ENCODE assay signal across 8 cellular contexts in genomic region chr10:72331575-72332422, GRCh38. TPM values are rescaled to one million over a fixed set of nuclear protein-coding genes. Genes with fewer than 3 reads are reported as not detected.
DNase-seq lines count a peak whose midpoint lies in the region; ATAC-seq, FAIRE-seq and TF ChIP-seq lines count a peak whose summit lies in the region.

No MANE protein-coding gene starts in this region.

- peak; percentile 60 for ATAC-seq in GM18511 (IDR thresholded peaks at IDR 0.05; ENCODE audit: unreplicated experiment)
- peak; percentile 32 for ATAC-seq in HG03457 (IDR thresholded peaks at IDR 0.05; ENCODE audit: unreplicated experiment)
- no peak for ATAC-seq in GM18519 (IDR thresholded peaks at IDR 0.05; ENCODE audit: low FRiP score, unreplicated experiment)

- H4K8ac ChIP-seq in H1 (ENCODE audit: extremely low read depth, insufficient read depth, low read length) = peak overlapping the region; percentile 68

- peak overlapping the region; percentile 22; the same call in 1 of the 2 replicates for H2BK12ac ChIP-seq in H1 (ENCODE audit: low read depth, low read length)

- no peak; a peak in 1 of 3 replicates for TF ChIP-seq POLR2A in H1 (IDR thresholded peaks at IDR 0.05; ENCODE audit: control extremely low read depth in 1 of 2, low read depth in 2 of 2, low read length in 2 of 2)

- H3K14ac ChIP-seq in H1 (ENCODE audit: insufficient read length) = no peak overlapping the region

- TF ChIP-seq CTCF in H1 (IDR thresholded peaks at IDR 0.05; ENCODE audit: control extremely low read depth in 1 of 3, insufficient read depth in 1 of 3, low read depth in 1 of 3, low read length in 3 of 3) = peak in 2 of 3 experiments; percentile 18 to 57; a peak in 3 of 4 replicates

- no peak overlapping the region for H3K23ac ChIP-seq in H1 (ENCODE audit: insufficient read length)

- H3K36me3 ChIP-seq in H1 (ENCODE audit: control insufficient read depth in 2 of 4, insufficient read depth in 4 of 4, low read length in 3 of 4) = peaks cover 0 to 11% (median 5%) of the 10 kb centered on the region in 4 experiments; a peak in 4 of 8 replicates
- H3K36me3 ChIP-seq in mesodermal cell (ENCODE audit: control insufficient read depth, insufficient read depth, low read length) = peaks cover 24% of the 10 kb centered on the region

- peak overlapping the region; percentile 74 for H2BK120ac ChIP-seq in H1 (replicated peaks; ENCODE audit: low read depth, low read length)

- FAIRE-seq in H1 (lab: Jason Lieb, UNC) = no peak

- H3K79me2 ChIP-seq in H1 (ENCODE audit: control insufficient read depth in 1 of 2, insufficient read depth in 2 of 2, low read length in 2 of 2) = no peaks in the 10 kb centered on the region

- H3K9ac ChIP-seq in H1 (replicated peaks in 1 of 4; ENCODE audit: extremely low read depth in 1 of 4, low read depth in 3 of 4, low read length in 3 of 4) = 0 out of 7 replicates have a peak overlapping the region, but pooled peaks of 1 of the 4 experiments have one; percentile 23

- no peak overlapping the region for H3K56ac ChIP-seq in H1 (replicated peaks; ENCODE audit: insufficient read length, low read depth, low read length)

- CTCF ChIA-PET in H1 (lab: Charles Lee; ENCODE audit: partially characterized antibody) = interaction anchor here (0.8 to 10.8 kb wide), 7 partner anchors 10 to 95 kb away, joined by 3 to 91 read pairs (median 7); partner anchors contain the start of gene DDIT4

- H2AK5ac ChIP-seq in H1 (ENCODE audit: low read depth, low read length) = peak overlapping the region; percentile 95; the same call in 1 of the 2 replicates

- H3K4ac ChIP-seq in H1 (replicated peaks; ENCODE audit: insufficient read length, low read depth, low read length) = peak overlapping the region; percentile 91

- peaks cover 0 to 36% (median 23%) of the 10 kb centered on the region in 4 experiments; a peak in 6 of 7 replicates for H3K4me1 ChIP-seq in H1 (replicated peaks in 1 of 4; ENCODE audit: control insufficient read depth in 3 of 4, insufficient read depth in 4 of 4, low read length in 3 of 4)
- H3K4me1 ChIP-seq in mesodermal cell (ENCODE audit: control insufficient read depth, insufficient read depth, low read length, poor library complexity, severe bottlenecking) = peaks cover 39% of the 10 kb centered on the region

- WGBS in H1 (ENCODE audit: extremely low coverage in 1 of 2, insufficient coverage in 1 of 2, insufficient read length in 1 of 2, insufficient replicate concordance in 2 of 2, low coverage in 1 of 2, low lambda C conversion rate in 2 of 2, missing lambda C conversion rate in 1 of 2), 2 experiments = 16% methylated on average over 25 of the region's 27 CpGs; no CpG with 5 or more reads in 1 of the 2 experiments
- 59 to 69% methylated on average over 20 to 21 of the region's 27 CpGs for WGBS in mesodermal cell (ENCODE audit: insufficient coverage in 2 of 2), 2 experiments

- no peak for TF ChIP-seq EP300 in H1 (IDR thresholded peaks at IDR 0.05; ENCODE audit: borderline replicate concordance in 1 of 2, low read depth in 2 of 2, low read length in 2 of 2)

- peak overlapping the region; percentile 51; the same call in 1 of the 2 replicates for H2BK20ac ChIP-seq in H1 (ENCODE audit: low read length)

- peak in 1 of 2 experiments; percentile 25; a peak in 2 of 4 replicates for TF ChIP-seq RAD21 in H1 (IDR thresholded peaks at IDR 0.05 in 1 of 2, conservative IDR thresholded peaks at IDR 0.05 in 1 of 2; ENCODE audit: low read depth in 2 of 2, low read length in 2 of 2)

- H3K27ac ChIP-seq in H1 (ENCODE audit: low read depth, low read length) = no peak overlapping the region; the same call in 1 of the 2 replicates
- H3K27ac ChIP-seq in mesodermal cell (ENCODE audit: low read depth, low read length, severe bottlenecking) = peak overlapping the region; percentile 53

- no peaks in the 10 kb centered on the region for H3K79me1 ChIP-seq in H1 (ENCODE audit: low read depth, low read length)

- no peaks in the 10 kb centered on the region for H3K23me2 ChIP-seq in H1 (ENCODE audit: low read depth, low read length)

- no peaks in the 10 kb centered on the region for H3K9me3 ChIP-seq in H1 (ENCODE audit: insufficient read depth in 2 of 2, low read depth in 1 of 2, low read length in 1 of 2)
- H3K9me3 ChIP-seq in mesodermal cell (ENCODE audit: control insufficient read depth, low read length) = no peaks in the 10 kb centered on the region

- H4K20me1 ChIP-seq in H1 (replicated peaks in 1 of 2; ENCODE audit: control insufficient read depth in 1 of 2, insufficient read depth in 2 of 2, low read length in 2 of 2) = no peaks in the 10 kb centered on the region

- H2BK15ac ChIP-seq in H1 (ENCODE audit: low read length) = peak overlapping the region; percentile 84; the same call in 1 of the 2 replicates

- peak overlapping the region; percentile 93 for H2BK5ac ChIP-seq in H1 (ENCODE audit: low read depth, low read length)

- peak overlapping the region; percentile 31 to 60 for H3K4me2 ChIP-seq in H1 (ENCODE audit: insufficient read depth in 1 of 2, low read depth in 2 of 2, low read length in 2 of 2)

- H2AFZ ChIP-seq in H1 (ENCODE audit: low read length) = no peak overlapping the region

- peak overlapping the region in 1 of 4 experiments; percentile 39; a peak in 2 of 8 replicates for H3K4me3 ChIP-seq in H1 (ENCODE audit: extremely low read depth in 1 of 4, insufficient read depth in 2 of 4, low read depth in 3 of 4, low read length in 4 of 4)
- no peak overlapping the region for H3K4me3 ChIP-seq in mesodermal cell (ENCODE audit: extremely low read depth, insufficient read depth, low read length, poor library complexity, severe bottlenecking)

- H4K5ac ChIP-seq in H1 (ENCODE audit: insufficient read length, low read depth, low read length) = peak overlapping the region; percentile 71

- peak overlapping the region; percentile 94 for H3K18ac ChIP-seq in H1 (ENCODE audit: extremely low read depth, low read length)

- H4K91ac ChIP-seq in H1 (replicated peaks; ENCODE audit: insufficient read length, low read length) = peak overlapping the region; percentile 97

- DNase-seq in NCI-H774 (lab: John Stamatoyannopoulos, UW) (peak; percentile 96), H1 (ENCODE audit: low read depth in 1 of 2, low spot score in 2 of 2) (peak; percentile 76 to 88)
- DNase-seq in activated CD8-positive, alpha-beta memory T cell treated with anti-CD3 and anti-CD28 coated beads for 48 hours (ENCODE audit: low read depth in 2 of 3, low spot score in 2 of 3) = peak; percentile 83 to 90 (median 90)
- DNase-seq in stimulated activated CD8-positive, alpha-beta memory T cell treated with anti-CD3 and anti-CD28 coated beads, Interleukin-15, amount 100 ng/mL, for 24 hours (ENCODE audit: low read depth) = peak; percentile 65

- POLR2A ChIA-PET in H1 (lab: Charles Lee; ENCODE audit: partially characterized antibody) = interaction anchor here (0.6 to 39.2 kb wide), 23 partner anchors 10 to 246 kb away, joined by 3 to 895 read pairs (median 4); partner anchors contain the start of genes DDIT4, DNAJB12 and SPOCK2

- H3K27me3 ChIP-seq in H1 (replicated peaks in 1 of 4; ENCODE audit: control insufficient read depth in 3 of 4, extremely low read depth in 1 of 4, insufficient read depth in 3 of 4, low read length in 3 of 4) = no peaks in the 10 kb centered on the region

TF ChIP-seq in H1, 55 proteins besides CTCF, POLR2A, EP300 and RAD21 (continues in another document):
- TF ChIP-seq TEAD4 (IDR thresholded peaks at IDR 0.05; ENCODE audit: low read depth, low read length) = no peak
- peak; percentile 32; the same call in 1 of the 2 replicates for TF ChIP-seq TBP (IDR thresholded peaks at IDR 0.05; ENCODE audit: low read depth, low read length)
- no peak for TF ChIP-seq BACH1 (IDR thresholded peaks at IDR 0.05; ENCODE audit: low read length)
- TF ChIP-seq SP1 (IDR thresholded peaks at IDR 0.05; ENCODE audit: low read depth, low read length) = peak; percentile 38; the same call in 1 of the 2 replicates
- TF ChIP-seq POLR2AphosphoS5 (IDR thresholded peaks at IDR 0.05; ENCODE audit: low read depth, low read length) = peak; percentile 26; the same call in 1 of the 2 replicates
- no peak for TF ChIP-seq GABPA (IDR thresholded peaks at IDR 0.05; ENCODE audit: borderline replicate concordance, insufficient read depth, low read length)
- peak in 1 of 2 experiments; percentile 33; a peak in 1 of 4 replicates for TF ChIP-seq SIN3A (conservative IDR thresholded peaks at IDR 0.05 in 1 of 2, IDR thresholded peaks at IDR 0.05 in 1 of 2; ENCODE audit: low read depth in 1 of 2, low read length in 2 of 2)
- no peak for TF ChIP-seq JUN (IDR thresholded peaks at IDR 0.05; ENCODE audit: low read depth, low read length)
- TF ChIP-seq GTF2F1 (IDR thresholded peaks at IDR 0.05; ENCODE audit: borderline replicate concordance, low read depth, low read length) = no peak
- no peak for TF ChIP-seq SRF (IDR thresholded peaks at IDR 0.05; ENCODE audit: low read depth, low read length)
- TF ChIP-seq SAP30 (IDR thresholded peaks at IDR 0.05; ENCODE audit: insufficient read depth, insufficient replicate concordance, low read length) = no peak
- no peak for TF ChIP-seq TAF1 (IDR thresholded peaks at IDR 0.05; ENCODE audit: low read depth, low read length)
- no peak for TF ChIP-seq KDM5A (IDR thresholded peaks at IDR 0.05; ENCODE audit: low read length)

RNA-seq across cellular contexts. Expression of gene DNAJB12, which starts 22.9 kb away (rescaled TPM):
- 19.6 and 20.5 TPM in 2 replicates for total RNA-seq in H1 (2021; fragmentation: NEBNext Ultra II Directional; extraction: Animal tissue kit (Norgen Biotek cat#: 25700))
- 10.8 and 16.0 TPM in 2 replicates for polyA plus RNA-seq in H1 (2011; rRNA removed)
- 12.4 TPM for polyA plus RNA-seq in H1 (2011; cell fraction: cytosol; rRNA removed)
- polyA plus RNA-seq in H1 (2011; cell fraction: nucleus; rRNA removed) = 23.3 TPM
- polyA plus RNA-seq in H1 (2012, experiment 1 of 2) = 10.7 to 18.5 TPM (median 16.7 TPM) in 4 replicates
- polyA plus RNA-seq in H1 (2012, experiment 2 of 2) = 12.5 TPM
- polyA plus RNA-seq in H1 (2013, experiment 1 of 2) = 14.1 TPM
- polyA plus RNA-seq in H1 (2013, experiment 2 of 2) = 15.3 TPM
- 9.2 and 9.8 TPM in 2 replicates for polyA minus RNA-seq in H1 (2011; rRNA and poly(A)+ RNA removed)
- polyA minus RNA-seq in H1 (2011; cell fraction: cytosol; rRNA and poly(A)+ RNA removed) = 12.0 TPM
- polyA minus RNA-seq in H1 (2011; cell fraction: nucleus; rRNA and poly(A)+ RNA removed) = 13.9 TPM
- polyA plus RNA-seq in mesodermal cell (2013, experiment 1 of 2) = 16.4 TPM
- polyA plus RNA-seq in mesodermal cell (2013, experiment 2 of 2) = 14.6 TPM

RNA-seq across cellular contexts. Expression of gene DDIT4, which starts 58.1 kb away (rescaled TPM):
- total RNA-seq in H1 (2021; fragmentation: NEBNext Ultra II Directional; extraction: Animal tissue kit (Norgen Biotek cat#: 25700)) = 42.1 and 47.4 TPM in 2 replicates
- polyA plus RNA-seq in H1 (2011; rRNA removed) = 108 and 187 TPM in 2 replicates
- polyA plus RNA-seq in H1 (2011; cell fraction: cytosol; rRNA removed) = 146 TPM
- 143 TPM for polyA plus RNA-seq in H1 (2011; cell fraction: nucleus; rRNA removed)
- polyA plus RNA-seq in H1 (2012, experiment 1 of 2) = 55.0 to 142 TPM (median 113 TPM) in 4 replicates
- polyA plus RNA-seq in H1 (2012, experiment 2 of 2) = 62.5 TPM
- 18.5 TPM for polyA plus RNA-seq in H1 (2013, experiment 1 of 2)
- polyA plus RNA-seq in H1 (2013, experiment 2 of 2) = 19.9 TPM
- 63.3 and 82.3 TPM in 2 replicates for polyA minus RNA-seq in H1 (2011; rRNA and poly(A)+ RNA removed)
- polyA minus RNA-seq in H1 (2011; cell fraction: cytosol; rRNA and poly(A)+ RNA removed) = 113 TPM
- 186 TPM for polyA minus RNA-seq in H1 (2011; cell fraction: nucleus; rRNA and poly(A)+ RNA removed)
- 56.3 TPM for polyA plus RNA-seq in mesodermal cell (2013, experiment 1 of 2)
- 59.6 TPM for polyA plus RNA-seq in mesodermal cell (2013, experiment 2 of 2)
